In the genomic region with DNA sequence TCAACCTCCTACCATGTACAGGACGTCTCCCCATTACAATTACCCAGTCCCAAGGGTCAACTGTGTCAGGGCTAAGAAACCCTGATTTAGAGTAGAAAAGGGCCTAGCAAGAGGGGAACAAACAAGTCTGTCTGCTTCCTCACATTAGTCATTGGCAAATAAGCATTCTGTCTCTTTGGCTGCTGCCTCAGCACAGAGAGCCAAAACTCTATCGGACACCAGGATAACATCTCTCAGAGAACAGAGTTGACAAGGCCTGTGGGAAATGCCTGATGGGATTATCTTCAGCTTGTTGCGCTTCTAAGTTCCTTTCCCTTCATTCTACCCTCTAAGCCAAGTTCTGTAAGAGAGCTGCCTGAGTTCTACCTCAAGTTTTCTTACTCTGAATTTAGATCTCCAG, we compare ENCODE assay signal across 31 cellular contexts. TPM values are rescaled to one million over a fixed set of nuclear protein-coding genes. Genes with fewer than 3 reads are reported as not detected.
"Had no signal": no experiment of that assay in that cellular context is flagged by ENCODE, and none has a peak within 500 bp of the region (broad histone marks: within the 10 kb centered on the region; RNA-seq: fewer than 3 reads in every experiment).

No MANE protein-coding gene starts in this region.

- H2AFZ ChIP-seq: hepatocyte had no signal

- H3K4me2 ChIP-seq: hepatocyte had no signal

- H3K27me3 ChIP-seq: pancreas, testis, tibial nerve, vagina had no signal

- H3K4me1 ChIP-seq: esophagus squamous epithelium, foreskin keratinocyte, pancreas, spleen, testis, tibial nerve, upper lobe of right lung, vagina had no signal

- H3K36me3 Mint-ChIP-seq: natural killer cell; stimulated activated naive B cell treated with anti-CD40 and anti-IgM and Interleukin-4, amounts not matched to agents 10 μg/mL and 1 μg/mL and 100 μg/mL, for 72 hours had no signal

- H3K79me2 ChIP-seq: hepatocyte had no signal

- H3K27ac Mint-ChIP-seq: dendritic cell treated with granulocyte-macrophage colony-stimulating factor and Interleukin-4, amounts not matched to agents 40 ng/mL and 50 ng/mL, for 4 days; effector memory CD8-positive, alpha-beta T cell; natural killer cell; progenitor cell of endocrine pancreas; stimulated activated naive B cell treated with anti-CD40 and anti-IgM and Interleukin-4, amounts not matched to agents 10 μg/mL and 1 μg/mL and 100 μg/mL, for 72 hours; stimulated activated naive CD8-positive, alpha-beta T cell treated with anti-CD3 and anti-CD28 coated beads, Interleukin-15, amount 100 ng/mL, for 72 hours had no signal

- H3K4me1 Mint-ChIP-seq: natural killer cell had no signal

- DNase-seq: effector memory CD8-positive, alpha-beta T cell; esophagus squamous epithelium; foreskin keratinocyte; kidney; left colon; mammary epithelial cell; natural killer cell; occipital lobe; pancreas; spleen; stimulated activated CD4-positive, alpha-beta T cell treated with anti-CD3 and anti-CD28 coated beads, Interleukin-15, amount 100 ng/mL, for 24 hours; stimulated activated CD4-positive, alpha-beta T cell treated with anti-CD3 and anti-CD28 coated beads, Interleukin-1b, Interleukin-23, amount 100 ng/mL, for 48 hours; stimulated activated CD4-positive, alpha-beta T cell treated with anti-CD3 and anti-CD28 coated beads, Interleukin-4, amount 100 ng/mL, for 24 hours; stimulated activated naive B cell treated with anti-CD40 and anti-IgM and Interleukin-4, amounts not matched to agents 10 μg/mL and 1 μg/mL and 100 μg/mL, for 72 hours; stimulated activated naive CD8-positive, alpha-beta T cell treated with anti-CD3 and anti-CD28 coated beads, Interleukin-15, amount 100 ng/mL, for 72 hours; testis; upper lobe of right lung had no signal

- H3K36me3 ChIP-seq: esophagus squamous epithelium, pancreas, spleen, tibial nerve, upper lobe of right lung, vagina had no signal

- ATAC-seq: effector memory CD8-positive, alpha-beta T cell; foreskin keratinocyte; left colon; natural killer cell; pancreas; sciatic nerve; stimulated activated naive B cell treated with anti-CD40 and anti-IgM and Interleukin-4, amounts not matched to agents 10 μg/mL and 1 μg/mL and 100 μg/mL, for 72 hours; stimulated activated naive CD8-positive, alpha-beta T cell treated with anti-CD3 and anti-CD28 coated beads, Interleukin-15, amount 100 ng/mL, for 72 hours; upper lobe of right lung had no signal

- H3K4me3 ChIP-seq: esophagus squamous epithelium, hepatocyte, pancreas, spleen, testis, tibial nerve, upper lobe of right lung, vagina had no signal

- H3K27ac ChIP-seq: epithelial cell of prostate, esophagus squamous epithelium, foreskin keratinocyte, hepatocyte, pancreas, spleen, testis, tibial nerve, upper lobe of right lung, vagina had no signal

- H3K9me3 Mint-ChIP-seq: dendritic cell treated with granulocyte-macrophage colony-stimulating factor and Interleukin-4, amounts not matched to agents 40 ng/mL and 50 ng/mL, for 4 days; effector memory CD8-positive, alpha-beta T cell; natural killer cell; stimulated activated naive CD8-positive, alpha-beta T cell treated with anti-CD3 and anti-CD28 coated beads, Interleukin-15, amount 100 ng/mL, for 72 hours had no signal

- H3K9me3 ChIP-seq: esophagus squamous epithelium, pancreas, spleen, testis, tibial nerve, upper lobe of right lung, vagina had no signal

- H3K4me3 Mint-ChIP-seq: dendritic cell treated with granulocyte-macrophage colony-stimulating factor and Interleukin-4, amounts not matched to agents 40 ng/mL and 50 ng/mL, for 4 days; effector memory CD8-positive, alpha-beta T cell; natural killer cell; stimulated activated naive B cell treated with anti-CD40 and anti-IgM and Interleukin-4, amounts not matched to agents 10 μg/mL and 1 μg/mL and 100 μg/mL, for 72 hours; stimulated activated naive CD8-positive, alpha-beta T cell treated with anti-CD3 and anti-CD28 coated beads, Interleukin-15, amount 100 ng/mL, for 72 hours had no signal

RNA-seq across cellular contexts. Expression of a gene that starts 19.0 kb away (rescaled TPM):
- total RNA-seq: esophagus squamous epithelium, foreskin keratinocyte, hepatocyte, left colon, lower leg skin, mammary epithelial cell, mesenteric fat pad, mucosa of gallbladder, myocyte, natural killer cell, occipital lobe, progenitor cell of endocrine pancreas, renal cortical epithelial cell, sciatic nerve, skeletal muscle tissue, spleen, subcutaneous adipose tissue, tibial nerve, upper lobe of right lung, vagina had no signal
